ENCODE assay signal across 12 cellular contexts in genomic region chr7:85068796-85069195, GRCh38.
DNase-seq lines count a peak whose midpoint lies in the region; ATAC-seq, FAIRE-seq and TF ChIP-seq lines count a peak whose summit lies in the region.
"Had no signal": no experiment of that assay in that cellular context is flagged by ENCODE, and none has a peak within 500 bp of the region (broad histone marks: within the 10 kb centered on the region; RNA-seq: fewer than 3 reads in every experiment).

No MANE protein-coding gene starts in this region.

- ATAC-seq in IMR-90 (ENCODE audit: low read depth) = peak; percentile 67
- ATAC-seq: K562; natural killer cell treated with Interleukin-12 subunit alpha and Interleukin-12 subunit beta and Interleukin-15 and Interleukin-18, amount 100 ng/mL, for 72 hours had no signal

- no peak overlapping the region for H2BK15ac ChIP-seq in IMR-90 (ENCODE audit: low read depth, low read length)

- H3K4me1 ChIP-seq in IMR-90 (ENCODE audit: control insufficient read depth, insufficient read depth, low read length) = peaks cover 10% of the 10 kb centered on the region
- H3K4me1 ChIP-seq: adrenal gland had no signal

- no peak overlapping the region for H3K27ac ChIP-seq in IMR-90 (ENCODE audit: insufficient read depth, low read length)
- H3K27ac ChIP-seq: adrenal gland, VCaP had no signal

- no peak overlapping the region for H3K14ac ChIP-seq in IMR-90 (replicated peaks; ENCODE audit: low read depth, low read length)

- no peak overlapping the region for H2BK20ac ChIP-seq in IMR-90 (ENCODE audit: low read depth, low read length)

- no TSS peak for BruUV-seq in IMR-90 (replicated peaks; lab: Mats Ljungman, UMichigan)

- H3K9me1 ChIP-seq in IMR-90 (ENCODE audit: insufficient read depth, low read length) = no peaks in the 10 kb centered on the region; the same call in 1 of the 2 replicates

- no peaks in the 10 kb centered on the region for H3K27me3 ChIP-seq in IMR-90 (ENCODE audit: control insufficient read depth, insufficient read depth, low read length)
- H3K27me3 ChIP-seq in bronchial epithelial cell (ENCODE audit: control insufficient read depth, insufficient read depth, low read length) = no peaks in the 10 kb centered on the region
- H3K27me3 ChIP-seq: adrenal gland had no signal

- H4K91ac ChIP-seq in IMR-90 (ENCODE audit: insufficient read depth, low read depth, low read length) = no peak overlapping the region

- in situ Hi-C loops in IMR-90 (cut with MboI; ENCODE audit: low sequenced_read_pairs) = no loop called here

- no peak overlapping the region for H3K4me2 ChIP-seq in IMR-90 (ENCODE audit: low read depth, low read length)

- H3K9me3 ChIP-seq in IMR-90 (ENCODE audit: control insufficient read depth, insufficient read depth, low read length) = no peaks in the 10 kb centered on the region
- H3K9me3 ChIP-seq: adrenal gland had no signal

- POLR2A ChIA-PET in IMR-90 (lab: Charles Lee; ENCODE audit: unreplicated experiment) = no interaction called here

- no peak for TF ChIP-seq POLR2A in IMR-90 (IDR thresholded peaks at IDR 0.05; ENCODE audit: low read depth, low read length)
- no peak for TF ChIP-seq POLR2A in lower leg skin (IDR thresholded peaks at IDR 0.05)

- no peak for TF ChIP-seq CTCF in IMR-90 (conservative IDR thresholded peaks at IDR 0.05; ENCODE audit: low read depth, low read length)
- TF ChIP-seq CTCF in bronchial epithelial cell (IDR thresholded peaks at IDR 0.05; ENCODE audit: insufficient read depth, low read length, severe bottlenecking) = no peak
- TF ChIP-seq CTCF in lower leg skin (IDR thresholded peaks at IDR 0.05) = no peak

- DNase-seq in AG20443 (ENCODE audit: low spot score) (peak; percentile 38), IMR-90 (peak; percentile 83), bronchial epithelial cell (ENCODE audit: low read depth) (peak; percentile 85), kidney tubule cell (ENCODE audit: low spot score) (peak; percentile 31), lower leg skin (ENCODE audit: low spot score in 2 of 2) (no peak), NK-92 (lab: John Stamatoyannopoulos, UW; ENCODE audit: unreplicated experiment) (no peak), NCI-H2171 (lab: John Stamatoyannopoulos, UW) (no peak)
- DNase-seq in stimulated activated CD4-positive, alpha-beta T cell treated with anti-CD3 and anti-CD28 coated beads, Interleukin-4, amount 100 ng/mL, for 24 hours = no peak
- DNase-seq: adrenal gland had no signal

- H2AK5ac ChIP-seq in IMR-90 (ENCODE audit: low read depth, low read length) = no peak overlapping the region

- no peak for TF ChIP-seq RAD21 in IMR-90 (IDR thresholded peaks at IDR 0.05; ENCODE audit: low read length)

- no peak overlapping the region for H2BK120ac ChIP-seq in IMR-90 (ENCODE audit: low read depth, low read length)

- no peak overlapping the region for H3K9ac ChIP-seq in IMR-90 (ENCODE audit: low read depth, low read length)

- FAIRE-seq in bronchial epithelial cell (lab: Jason Lieb, UNC) = no peak
- FAIRE-seq: K562 had no signal

- no peak overlapping the region for H2BK5ac ChIP-seq in IMR-90 (ENCODE audit: low read depth, low read length, poor library complexity, severe bottlenecking)

- H3K79me1 ChIP-seq in IMR-90 (ENCODE audit: low read depth in 1 of 2, low read length in 2 of 2) = no peaks in the 10 kb centered on the region

- H4K8ac ChIP-seq in IMR-90 (ENCODE audit: low read depth in 2 of 2, low read length in 2 of 2) = no peak overlapping the region

- H3K36me3 ChIP-seq in IMR-90 (ENCODE audit: control insufficient read depth, insufficient read depth, low read length) (no peaks in the 10 kb centered on the region), bronchial epithelial cell (ENCODE audit: control insufficient read depth, insufficient read depth, low read length) (no peaks in the 10 kb centered on the region)
- H3K36me3 ChIP-seq: adrenal gland had no signal

- dilution Hi-C loops in IMR-90 (cut with HindIII; ENCODE audit: low sequenced_read_pairs, unreplicated experiment) = no loop called here

- no peak overlapping the region for H3K18ac ChIP-seq in IMR-90 (ENCODE audit: low read depth, low read length)

- H2AK9ac ChIP-seq in IMR-90 (replicated peaks; ENCODE audit: low read depth, low read length, poor library complexity) = no peak overlapping the region

- H4K20me1 ChIP-seq in IMR-90 (ENCODE audit: insufficient read depth, low read length) = no peaks in the 10 kb centered on the region

- intact Hi-C loops in IMR-90 (cut with micrococcal nuclease) = no loop called here
- intact Hi-C loops in lower leg skin (cut with DNase I; ENCODE audit: low total_unique reads) = no loop called here

- H4K5ac ChIP-seq in IMR-90 (ENCODE audit: low read depth, low read length) = no peak overlapping the region

- no peak overlapping the region for H3K4me3 ChIP-seq in IMR-90 (ENCODE audit: insufficient read depth, low read depth, low read length)
- no peak overlapping the region for H3K4me3 ChIP-seq in bronchial epithelial cell (ENCODE audit: low read depth, low read length)
- H3K4me3 ChIP-seq in lower leg skin (ENCODE audit: low read depth, poor library complexity, severe bottlenecking) = no peak overlapping the region
- H3K4me3 ChIP-seq: adrenal gland, K562 had no signal

- H3K23ac ChIP-seq in IMR-90 (ENCODE audit: low read depth, low read length) = no peak overlapping the region

- no peak overlapping the region for H3K4ac ChIP-seq in IMR-90 (ENCODE audit: low read depth, low read length)

- H3K56ac ChIP-seq in IMR-90 (ENCODE audit: extremely low read depth, insufficient read depth, low read length) = no peak overlapping the region

- no CpG with 5 or more reads among the region's 1 CpG for WGBS in IMR-90 (ENCODE audit: extremely low coverage in 2 of 2, insufficient read length in 1 of 2), 2 experiments
- WGBS in lower leg skin, 2 donors = 50 to 66% methylated on average over 1 of the region's 1 CpG

- no peak overlapping the region for H2AFZ ChIP-seq in IMR-90 (replicated peaks; ENCODE audit: low read length, poor library complexity)

- CTCF ChIA-PET in IMR-90 (lab: Yijun Ruan, JAX) = no interaction called here

TF ChIP-seq in IMR-90, 13 proteins besides CTCF, POLR2A, EP300 and RAD21:
- no peak for TF ChIP-seq USF2 (IDR thresholded peaks at IDR 0.05; ENCODE audit: low read depth, low read length)
- TF ChIP-seq FOS (IDR thresholded peaks at IDR 0.05; ENCODE audit: low read depth, low read length) = peak; percentile 82
- peak; percentile 25; the same call in 1 of the 2 replicates for TF ChIP-seq BHLHE40 (IDR thresholded peaks at IDR 0.05; ENCODE audit: low read depth, low read length)
- peak; percentile 47; the same call in 1 of the 2 replicates for TF ChIP-seq CEBPB (IDR thresholded peaks at IDR 0.05; ENCODE audit: low read depth, low read length)
- no peak for TF ChIP-seq CHD1 (IDR thresholded peaks at IDR 0.05; ENCODE audit: low read depth, low read length)
- TF ChIP-seq RFX5 (IDR thresholded peaks at IDR 0.05; ENCODE audit: low read depth, low read length) = no peak

Comparison
In these comparisons a context has a peak if more than half of its experiments do, and no peak if none do; other contexts are left out.
1. DNase-seq: peak in AG20443 (single experiment), IMR-90 (single experiment), bronchial epithelial cell (single experiment) and kidney tubule cell (single experiment); none in lower leg skin (0 of 2), NK-92 (single experiment), stimulated activated CD4-positive, alpha-beta T cell treated with anti-CD3 and anti-CD28 coated beads, Interleukin-4, amount 100 ng/mL, for 24 hours (single experiment) and NCI-H2171 (single experiment).